8 cellular contexts compared by ENCODE assay signal in genomic region chr9:132670816-132671371, GRCh38. TPM values are rescaled to one million over a fixed set of nuclear protein-coding genes. Genes with fewer than 3 reads are reported as not detected.
DNase-seq lines count a peak whose midpoint lies in the region; ATAC-seq and TF ChIP-seq lines count a peak whose summit lies in the region.

No MANE protein-coding gene starts in this region.

- peaks cover 42% of the 10 kb centered on the region for H3K4me1 ChIP-seq in CD4-positive, CD25-positive, alpha-beta regulatory T cell (ENCODE audit: control insufficient read depth, insufficient read depth, low read length, poor library complexity, severe bottlenecking)
- peaks cover 0 to 9% (median 0%) of the 10 kb centered on the region in 4 donors for H3K4me1 ChIP-seq in right lobe of liver

- under 1% methylated on average over 17 of the region's 37 CpGs for WGBS in right lobe of liver (ENCODE audit: insufficient coverage, low coverage, low lambda C conversion rate, missing lambda C conversion rate)

- H3K27me3 ChIP-seq in CD4-positive, CD25-positive, alpha-beta regulatory T cell (ENCODE audit: control insufficient read depth, insufficient read depth, low read length): no peaks in the 10 kb centered on the region
- H3K27me3 ChIP-seq in WERI-Rb-1 (ENCODE audit: insufficient read depth, low read depth, severe bottlenecking): no peaks in the 10 kb centered on the region
- H3K27me3 ChIP-seq in right lobe of liver: no peaks in the 10 kb centered on the region

- H3K9me3 Mint-ChIP-seq in CD4-positive, CD25-positive, alpha-beta regulatory T cell: no peaks in the 10 kb centered on the region

- no peak for TF ChIP-seq POLR2A in right lobe of liver (IDR thresholded peaks at IDR 0.05)

- peak overlapping the region; percentile 90 to 95 (median 94) for H3K4me3 Mint-ChIP-seq in CD4-positive, CD25-positive, alpha-beta regulatory T cell

- H3K27ac ChIP-seq in CD4-positive, CD25-positive, alpha-beta regulatory T cell (ENCODE audit: insufficient read depth, low read length, poor library complexity, severe bottlenecking): peak overlapping the region; percentile 97
- H3K27ac ChIP-seq in WERI-Rb-1 (peak overlapping the region; percentile 94), caudate nucleus (ENCODE audit: low read depth, low read length) (peak overlapping the region; percentile 98), right lobe of liver (peak overlapping the region in 2 of 3 donors; percentile 81 to 93)

- no peaks in the 10 kb centered on the region for H3K36me3 ChIP-seq in CD4-positive, CD25-positive, alpha-beta regulatory T cell (ENCODE audit: control insufficient read depth, insufficient read depth, low read length)
- H3K36me3 ChIP-seq in WERI-Rb-1: peaks cover 35% of the 10 kb centered on the region
- no peaks in the 10 kb centered on the region for H3K36me3 ChIP-seq in right lobe of liver

- H3K36me3 Mint-ChIP-seq in CD4-positive, CD25-positive, alpha-beta regulatory T cell: peaks cover 6% of the 10 kb centered on the region

- no peaks in the 10 kb centered on the region for H3K9me3 ChIP-seq in CD4-positive, CD25-positive, alpha-beta regulatory T cell (ENCODE audit: control insufficient read depth in 2 of 2, low read length in 2 of 2)
- no peaks in the 10 kb centered on the region for H3K9me3 ChIP-seq in WERI-Rb-1 (ENCODE audit: severe bottlenecking)
- H3K9me3 ChIP-seq in right lobe of liver: no peaks in the 10 kb centered on the region

- DNase-seq in CD4-positive, CD25-positive, alpha-beta regulatory T cell: peak in 2 of 3 donors; percentile 50 to 58
- DNase-seq in HT1080 (ENCODE audit: low read depth): peak; percentile 17
- DNase-seq in WERI-Rb-1: peak; percentile 59
- peak in 4 of 61 donors; percentile 34 to 50 (median 42) for DNase-seq in caudate nucleus (lab: John Stamatoyannopoulos, UW)
- DNase-seq in right lobe of liver: peak in 1 of 3 donors; percentile 60
- peak; percentile 4 for DNase-seq in stimulated activated CD8-positive, alpha-beta memory T cell treated with anti-CD3 and anti-CD28 coated beads, Interleukin-15, amount 100 ng/mL, for 1 hour (ENCODE audit: low read depth)

- intact Hi-C loops in right lobe of liver (cut with DNase I): no loop called here

- H3K27me3 Mint-ChIP-seq in CD4-positive, CD25-positive, alpha-beta regulatory T cell: no peaks in the 10 kb centered on the region

- TF ChIP-seq CTCF in WERI-Rb-1 (IDR thresholded peaks at IDR 0.05; ENCODE audit: low read depth, low read length) (no peak), right lobe of liver (IDR thresholded peaks at IDR 0.05) (no peak)

- H3K4me1 Mint-ChIP-seq in CD4-positive, CD25-positive, alpha-beta regulatory T cell: peaks cover 25 to 73% (median 47%) of the 10 kb centered on the region in 4 donors

- peak overlapping the region; percentile 73 for H3K4me3 ChIP-seq in CD4-positive, CD25-positive, alpha-beta regulatory T cell (ENCODE audit: low read depth, low read length)
- H3K4me3 ChIP-seq in WERI-Rb-1 (ENCODE audit: low read depth, low read length) (peak overlapping the region; percentile 97), right lobe of liver (peak overlapping the region; percentile 83 to 99 (median 97))

- peak; percentile 2 to 6 for ATAC-seq in CD4-positive, CD25-positive, alpha-beta regulatory T cell (ENCODE audit: low read depth in 2 of 2)
- ATAC-seq in GM19455 (IDR thresholded peaks at IDR 0.05; ENCODE audit: unreplicated experiment) (peak; percentile 8), right lobe of liver (peak in 2 of 4 donors; percentile 2 to 12), GM21367 (IDR thresholded peaks at IDR 0.05; ENCODE audit: unreplicated experiment) (no peak)

- H3K27ac Mint-ChIP-seq in CD4-positive, CD25-positive, alpha-beta regulatory T cell: peak overlapping the region; percentile 91 to 94 (median 93)

RNA-seq across cellular contexts. Expression of gene GTF3C4, which starts 0.6 kb away (rescaled TPM):
- total RNA-seq in CD4-positive, CD25-positive, alpha-beta regulatory T cell: 10.2 TPM
- 1 to 10 TPM; 2.8 to 4.5 (median 3.4) TPM for polyA plus RNA-seq in CD4-positive, CD25-positive, alpha-beta regulatory T cell
- total RNA-seq in HT1080 (2014; rRNA removed; shearing (Covaris generic)): 17.6 and 23.1 TPM in 2 replicates
- polyA plus RNA-seq in HT1080 (2015; cell fraction: cytosol; rRNA removed): 11.8 and 13.9 TPM in 2 replicates
- polyA plus RNA-seq in HT1080 (2015; cell fraction: nucleus; rRNA removed): 13.3 and 13.7 TPM in 2 replicates
- 1 to 10 TPM; 4.6 to 6.1 (median 5.5) TPM for total RNA-seq in right lobe of liver

RNA-seq across cellular contexts. Expression of gene DDX31, which starts 1.1 kb away (rescaled TPM):
- 12.1 TPM for total RNA-seq in CD4-positive, CD25-positive, alpha-beta regulatory T cell
- 1 to 10 TPM; 7.1 to 7.4 (median 7.3) TPM for polyA plus RNA-seq in CD4-positive, CD25-positive, alpha-beta regulatory T cell
- total RNA-seq in HT1080 (2014; rRNA removed; shearing (Covaris generic)): 22.0 and 26.1 TPM in 2 replicates
- 14.9 and 15.5 TPM in 2 replicates for polyA plus RNA-seq in HT1080 (2015; cell fraction: cytosol; rRNA removed)
- polyA plus RNA-seq in HT1080 (2015; cell fraction: nucleus; rRNA removed): 34.2 and 35.8 TPM in 2 replicates
- 1 to 10 TPM; 7.1 to 8.7 (median 8.0) TPM for total RNA-seq in right lobe of liver
